17 cellular contexts compared by ENCODE assay signal in genomic region chr2:30267576-30267975, GRCh38. TPM values are rescaled to one million over a fixed set of nuclear protein-coding genes. Genes with fewer than 3 reads are reported as not detected.
DNase-seq lines count a peak whose midpoint lies in the region; ATAC-seq and TF ChIP-seq lines count a peak whose summit lies in the region.
"Had no signal": no experiment of that assay in that cellular context is flagged by ENCODE, and none has a peak within 500 bp of the region (broad histone marks: within the 10 kb centered on the region; RNA-seq: fewer than 3 reads in every experiment).

No MANE protein-coding gene starts in this region.

- POLR2A ChIA-PET in CD4-positive, alpha-beta T cell (lab: Charles Lee) = interaction anchor here (0.8 to 17.7 kb wide), 15 partner anchors 11 to 387 kb away, joined by 3 to 373 read pairs (median 5); partner anchors contain the start of genes LBH and YPEL5

- no peaks in the 10 kb centered on the region for H3K79me2 ChIP-seq in GM23338 (replicated peaks; ENCODE audit: insufficient read depth)
- H3K79me2 ChIP-seq: hepatocyte had no signal

- TF ChIP-seq CTCF in CD4-positive, alpha-beta T cell (IDR thresholded peaks at IDR 0.05) = no peak
- no peak for TF ChIP-seq CTCF in GM23338 (conservative IDR thresholded peaks at IDR 0.05; ENCODE audit: low read depth in 2 of 2)

- H2AFZ ChIP-seq in GM23338 = 0 out of 2 replicates have a peak overlapping the region, but pooled peaks have one; percentile 60
- H2AFZ ChIP-seq: hepatocyte had no signal

- peak overlapping the region; percentile 95 for H3K27ac Mint-ChIP-seq in CD4-positive, alpha-beta T cell
- H3K27ac Mint-ChIP-seq in GM23338 = no peak overlapping the region
- H3K27ac Mint-ChIP-seq in activated T-cell treated with anti-CD3 and anti-CD28 coated beads, Interleukin-2, amount 50 U/mL, for 72 hours = peak overlapping the region; percentile 47
- H3K27ac Mint-ChIP-seq in effector memory CD8-positive, alpha-beta T cell = peak overlapping the region; percentile 90 to 96
- H3K27ac Mint-ChIP-seq: mesothelial cell of epicardium had no signal

- no peaks in the 10 kb centered on the region for H3K36me3 ChIP-seq in GM23338 (ENCODE audit: insufficient read depth)
- H3K36me3 ChIP-seq: sigmoid colon, SJCRH30 had no signal

- H3K9me2 ChIP-seq in GM23338 (ENCODE audit: insufficient read depth) = no peaks in the 10 kb centered on the region

- DNase-seq in CD4-positive, alpha-beta T cell = no peak
- DNase-seq in GM23338 (ENCODE audit: low spot score) (no peak), RKO (ENCODE audit: low spot score) (no peak), NCI-H128 (lab: John Stamatoyannopoulos, UW; ENCODE audit: unreplicated experiment) (no peak), DMS79 (lab: John Stamatoyannopoulos, UW) (no peak), cardiac septum (ENCODE audit: low spot score) (no peak)
- DNase-seq in activated T-cell treated with anti-CD3 and anti-CD28 coated beads, Interleukin-2, amount 50 U/mL, for 72 hours = no peak
- no peak for DNase-seq in effector memory CD8-positive, alpha-beta T cell
- DNase-seq: DMS79 treated with DMSO at 0.1 percent for 48 hours, HCEC 1CT, kidney glomerular epithelial cell, NCI-H1694, NCI-H446, sigmoid colon, SJCRH30 had no signal

- H3K27ac ChIP-seq in CD4-positive, alpha-beta T cell (ENCODE audit: low read depth, low read length) = peak overlapping the region; percentile 91
- no peak overlapping the region for H3K27ac ChIP-seq in GM23338 (ENCODE audit: low read depth)
- H3K27ac ChIP-seq: hepatocyte, sigmoid colon, SJCRH30 had no signal

- H3F3A ChIP-seq in GM23338 (replicated peaks; ENCODE audit: low read depth) = no peaks in the 10 kb centered on the region

- no peaks in the 10 kb centered on the region for H3K9me3 Mint-ChIP-seq in CD4-positive, alpha-beta T cell
- peaks cover 4% of the 10 kb centered on the region; the same call in 2 of the 3 replicates for H3K9me3 Mint-ChIP-seq in GM23338
- peaks cover 3% of the 10 kb centered on the region in 2 donors for H3K9me3 Mint-ChIP-seq in activated T-cell treated with anti-CD3 and anti-CD28 coated beads, Interleukin-2, amount 50 U/mL, for 72 hours
- no peaks in the 10 kb centered on the region for H3K9me3 Mint-ChIP-seq in effector memory CD8-positive, alpha-beta T cell

- intact Hi-C loops in CD4-positive, alpha-beta T cell (cut with DNase I, micrococcal nuclease) = loop anchor here (2.0 to 10.0 kb wide), 8 partner anchors 15 to 177 kb away; partner anchors contain the start of genes LBH (in 1 of the 2) and LCLAT1 (in 1 of the 2)
- intact Hi-C loops in cardiac septum (cut with DNase I) = no loop called here

- H3K4me1 Mint-ChIP-seq in CD4-positive, alpha-beta T cell (ENCODE audit: low read depth) = peaks cover 85% of the 10 kb centered on the region
- peaks cover 14% of the 10 kb centered on the region for H3K4me1 Mint-ChIP-seq in GM23338
- H3K4me1 Mint-ChIP-seq in activated T-cell treated with anti-CD3 and anti-CD28 coated beads, Interleukin-2, amount 50 U/mL, for 72 hours (ENCODE audit: low read depth) = peaks cover 89% of the 10 kb centered on the region
- H3K4me1 Mint-ChIP-seq in effector memory CD8-positive, alpha-beta T cell (ENCODE audit: low read depth in 2 of 2) = peaks cover 42 to 58% of the 10 kb centered on the region in 2 donors
- H3K4me1 Mint-ChIP-seq: mesothelial cell of epicardium had no signal

- peaks cover 9% of the 10 kb centered on the region for H3K36me3 Mint-ChIP-seq in CD4-positive, alpha-beta T cell (ENCODE audit: low read depth)
- H3K36me3 Mint-ChIP-seq in GM23338 (ENCODE audit: low read depth) = 0 out of 3 replicates have a peak, but pooled peaks cover 2% of the 10 kb centered on the region
- peaks cover 6 to 11% of the 10 kb centered on the region in 2 donors for H3K36me3 Mint-ChIP-seq in activated T-cell treated with anti-CD3 and anti-CD28 coated beads, Interleukin-2, amount 50 U/mL, for 72 hours (ENCODE audit: insufficient read depth in 2 of 2)
- H3K36me3 Mint-ChIP-seq in effector memory CD8-positive, alpha-beta T cell (ENCODE audit: insufficient read depth) = no peaks in the 10 kb centered on the region
- H3K36me3 Mint-ChIP-seq: mesothelial cell of epicardium had no signal

- no peaks in the 10 kb centered on the region for H4K20me1 ChIP-seq in GM23338 (replicated peaks; ENCODE audit: insufficient read depth)

- H3K4me1 ChIP-seq in GM23338 (ENCODE audit: insufficient read depth) = no peaks in the 10 kb centered on the region

- no peak overlapping the region for H3K4me3 ChIP-seq in GM23338
- H3K4me3 ChIP-seq: hepatocyte, sigmoid colon, SJCRH30 had no signal

- H3K4me3 Mint-ChIP-seq in CD4-positive, alpha-beta T cell = peak overlapping the region; percentile 88
- no peak overlapping the region for H3K4me3 Mint-ChIP-seq in GM23338
- H3K4me3 Mint-ChIP-seq in activated T-cell treated with anti-CD3 and anti-CD28 coated beads, Interleukin-2, amount 50 U/mL, for 72 hours = peak overlapping the region; percentile 86 to 87
- H3K4me3 Mint-ChIP-seq in effector memory CD8-positive, alpha-beta T cell = peak overlapping the region; percentile 75 to 77
- H3K4me3 Mint-ChIP-seq: mesothelial cell of epicardium had no signal

- CTCF ChIA-PET in CD4-positive, alpha-beta T cell (lab: Charles Lee) = interaction anchor here (0.8 to 3.9 kb wide), 5 partner anchors 9 to 444 kb away, joined by 3 to 23 read pairs (median 6); partner anchors contain the start of gene YPEL5

- no peaks in the 10 kb centered on the region for H3K27me3 ChIP-seq in CD4-positive, alpha-beta T cell (ENCODE audit: control insufficient read depth, insufficient read depth, low read length)
- H3K27me3 ChIP-seq in GM23338 (ENCODE audit: insufficient read depth) = no peaks in the 10 kb centered on the region
- H3K27me3 ChIP-seq: hepatocyte, sigmoid colon, SJCRH30 had no signal

- no peaks in the 10 kb centered on the region for H3K27me3 Mint-ChIP-seq in CD4-positive, alpha-beta T cell
- H3K27me3 Mint-ChIP-seq in GM23338 (ENCODE audit: insufficient read depth, low read depth, poor library complexity) = no peaks in the 10 kb centered on the region
- H3K27me3 Mint-ChIP-seq in activated T-cell treated with anti-CD3 and anti-CD28 coated beads, Interleukin-2, amount 50 U/mL, for 72 hours (ENCODE audit: low read depth) = no peaks in the 10 kb centered on the region
- no peaks in the 10 kb centered on the region for H3K27me3 Mint-ChIP-seq in effector memory CD8-positive, alpha-beta T cell

- no peak overlapping the region for H3K4me2 ChIP-seq in GM23338
- H3K4me2 ChIP-seq: hepatocyte had no signal

- no peaks in the 10 kb centered on the region for H3K9me3 ChIP-seq in CD4-positive, alpha-beta T cell (ENCODE audit: control insufficient read depth, low read length)
- H3K9me3 ChIP-seq: sigmoid colon had no signal

- no peak for ATAC-seq in CD4-positive, alpha-beta T cell (ENCODE audit: poor library complexity)
- ATAC-seq in GM23338 = no peak
- ATAC-seq in activated T-cell treated with anti-CD3 and anti-CD28 coated beads, Interleukin-2, amount 50 U/mL, for 72 hours (replicated peaks in 1 of 2) = peak in 1 of 2 donors; percentile 5
- ATAC-seq in effector memory CD8-positive, alpha-beta T cell (replicated peaks) = no peak

TF ChIP-seq in GM23338, 12 proteins besides CTCF, POLR2A, EP300 and RAD21 (continues in another document):
- TF ChIP-seq ZNF114 (CRISPR knock-in tag; IDR thresholded peaks at IDR 0.05) = no peak

RNA-seq across cellular contexts. Expression of gene LBH, which starts 36.2 kb away (rescaled TPM):
- 100 to 1,000 TPM; 131 to 135 TPM for total RNA-seq in CD4-positive, alpha-beta T cell
- total RNA-seq in GM23338 (2014; rRNA removed; shearing (Covaris generic)) = 21.0 and 30.3 TPM in 2 replicates
- 17.5 and 21.1 TPM in 2 replicates for polyA plus RNA-seq in GM23338 (2016; fragmentation: Nextera tagmentation; extraction: Ambion mirVana)
- 100 to 1,000 TPM; 129 to 133 TPM for total RNA-seq in activated T-cell treated with anti-CD3 and anti-CD28 coated beads, Interleukin-2, amount 50 U/mL, for 72 hours
- 208 TPM for total RNA-seq in cardiac septum
